ENCODE assay signal across 1 cellular context in genomic region chr11:94525933-94526332, GRCh38.
TF ChIP-seq lines count a peak whose summit lies in the region.

No MANE protein-coding gene starts in this region.

TF ChIP-seq in GM23338, 12 proteins besides CTCF, POLR2A, EP300 and RAD21 (continued from another document):
- TF ChIP-seq ZNF462 (CRISPR knock-in tag; IDR thresholded peaks at IDR 0.05) (no peak), EZH2 (IDR thresholded peaks at IDR 0.05; ENCODE audit: low read depth, unreplicated experiment) (no peak), JUNB (IDR thresholded peaks at IDR 0.05; ENCODE audit: unreplicated experiment) (no peak), REST (IDR thresholded peaks at IDR 0.05; ENCODE audit: unreplicated experiment) (no peak)
